In genomic region chr6:104017410-104018381, GRCh38 we compare ENCODE assay signal across 15 cellular contexts.
DNase-seq lines count a peak whose midpoint lies in the region; ATAC-seq and TF ChIP-seq lines count a peak whose summit lies in the region.
"Had no signal": no experiment of that assay in that cellular context is flagged by ENCODE, and none has a peak within 500 bp of the region (broad histone marks: within the 10 kb centered on the region; RNA-seq: fewer than 3 reads in every experiment).

No MANE protein-coding gene starts in this region.

- no peak overlapping the region for H3K4me3 Mint-ChIP-seq in T-helper 17 cell
- H3K4me3 Mint-ChIP-seq: CD14-positive monocyte; CD8-positive, alpha-beta T cell had no signal

- TF ChIP-seq EP300 in sigmoid colon (IDR thresholded peaks at IDR 0.05) = no peak
- TF ChIP-seq EP300 in upper lobe of left lung (IDR thresholded peaks at IDR 0.05) = no peak

- H3K27ac ChIP-seq in coronary artery (no peak overlapping the region), mesenchymal stem cell (ENCODE audit: low read length, poor library complexity, severe bottlenecking) (no peak overlapping the region), sigmoid colon (no peak overlapping the region), upper lobe of left lung (no peak overlapping the region)
- H3K27ac ChIP-seq: A549, GM23248 had no signal

- H2BK12ac ChIP-seq in mesenchymal stem cell (ENCODE audit: low read length in 2 of 2) = no peak overlapping the region

- no peaks in the 10 kb centered on the region for H3K27me3 Mint-ChIP-seq in T-helper 17 cell

- no peak overlapping the region for H2AK5ac ChIP-seq in mesenchymal stem cell (ENCODE audit: low read length, severe bottlenecking)

- H3K36me3 ChIP-seq in mesenchymal stem cell (ENCODE audit: control insufficient read depth in 1 of 2, insufficient read depth in 2 of 2, low read depth in 1 of 2, low read length in 2 of 2) (no peaks in the 10 kb centered on the region), sigmoid colon (no peaks in the 10 kb centered on the region), upper lobe of left lung (no peaks in the 10 kb centered on the region)

- no peak overlapping the region for H3K4me2 ChIP-seq in mesenchymal stem cell (ENCODE audit: low read length, poor library complexity, severe bottlenecking)
- H3K4me2 ChIP-seq: A549 had no signal

- peak overlapping the region; percentile 10 for H2AFZ ChIP-seq in mesenchymal stem cell (ENCODE audit: low read depth, low read length)
- H2AFZ ChIP-seq: GM23248 had no signal

- H3K4me3 ChIP-seq in coronary artery (no peak overlapping the region), mesenchymal stem cell (ENCODE audit: insufficient read depth in 1 of 2, low read depth in 1 of 2, low read length in 2 of 2) (no peak overlapping the region), sigmoid colon (no peak overlapping the region), upper lobe of left lung (no peak overlapping the region)
- H3K4me3 ChIP-seq: A549, GM23248 had no signal

- H3K23ac ChIP-seq in mesenchymal stem cell (ENCODE audit: low read length in 2 of 2) = no peak overlapping the region

- intact Hi-C loops in sigmoid colon (cut with DNase I) = no loop called here

- no peaks in the 10 kb centered on the region for H3K79me1 ChIP-seq in mesenchymal stem cell (replicated peaks; ENCODE audit: low read length, poor library complexity, severe bottlenecking)

- H2BK120ac ChIP-seq in mesenchymal stem cell (ENCODE audit: low read depth, low read length) = no peak overlapping the region

- no peak overlapping the region for H3K9ac ChIP-seq in mesenchymal stem cell (ENCODE audit: low read length)
- H3K9ac ChIP-seq: GM23248 had no signal

- H2BK5ac ChIP-seq in mesenchymal stem cell (ENCODE audit: low read depth, low read length, poor library complexity, severe bottlenecking) = no peak overlapping the region

- no peak overlapping the region for H3K18ac ChIP-seq in mesenchymal stem cell (ENCODE audit: low read depth in 1 of 2, low read length in 2 of 2)

- TF ChIP-seq CTCF in coronary artery (IDR thresholded peaks at IDR 0.05) = no peak
- TF ChIP-seq CTCF in sigmoid colon (IDR thresholded peaks at IDR 0.05) = no peak
- no peak for TF ChIP-seq CTCF in upper lobe of left lung (IDR thresholded peaks at IDR 0.05)

- H2BK15ac ChIP-seq in mesenchymal stem cell (ENCODE audit: low read depth, poor library complexity, severe bottlenecking) = no peak overlapping the region

- no peaks in the 10 kb centered on the region for H3K4me1 Mint-ChIP-seq in T-helper 17 cell
- H3K4me1 Mint-ChIP-seq: CD14-positive monocyte had no signal

- DNase-seq in coronary artery (ENCODE audit: low spot score) (peak; percentile 64), mesenchymal stem cell (no peak), sigmoid colon (peak; percentile 56), upper lobe of left lung (no peak), foreskin melanocyte (no peak), T-helper 17 cell (no peak), NCI-H510A treated with DMSO at 0.1 percent for 48 hours (lab: John Stamatoyannopoulos, UW) (no peak)
- DNase-seq: Caco-2; CD8-positive, alpha-beta T cell; GF-D8; GM23248; H7 had no signal

- no peaks in the 10 kb centered on the region for H3K36me3 Mint-ChIP-seq in T-helper 17 cell (ENCODE audit: low read depth)
- H3K36me3 Mint-ChIP-seq: CD14-positive monocyte; CD8-positive, alpha-beta T cell had no signal

- H4K8ac ChIP-seq in mesenchymal stem cell (ENCODE audit: low read length) = no peak overlapping the region

- 96% methylated on average over 4 of the region's 6 CpGs for WGBS in mesenchymal stem cell
- WGBS in sigmoid colon, 2 donors = 83 to 89% methylated on average over 6 of the region's 6 CpGs
- WGBS in upper lobe of left lung, 2 donors = 88 to 92% methylated on average over 6 of the region's 6 CpGs

- H4K91ac ChIP-seq in mesenchymal stem cell (ENCODE audit: low read length) = no peak overlapping the region

- no peak overlapping the region for H3K4ac ChIP-seq in mesenchymal stem cell (ENCODE audit: low read depth in 1 of 2, low read length in 2 of 2)

- H3K4me1 ChIP-seq in mesenchymal stem cell (ENCODE audit: control insufficient read depth, insufficient read depth, low read depth, low read length) (no peaks in the 10 kb centered on the region), sigmoid colon (no peaks in the 10 kb centered on the region), upper lobe of left lung (no peaks in the 10 kb centered on the region)
- H3K4me1 ChIP-seq: A549, Caco-2 had no signal

- TF ChIP-seq POLR2A in sigmoid colon (IDR thresholded peaks at IDR 0.05) (no peak), upper lobe of left lung (IDR thresholded peaks at IDR 0.05) (no peak)

- ATAC-seq in upper lobe of left lung (ENCODE audit: low FRiP score in 2 of 2) = peak; percentile 24 to 37
- no peak for ATAC-seq in GM19023 (IDR thresholded peaks at IDR 0.05; ENCODE audit: unreplicated experiment)
- ATAC-seq in T-helper 17 cell = no peak
- ATAC-seq: A549; CD8-positive, alpha-beta T cell had no signal

- no peak overlapping the region for H3K14ac ChIP-seq in mesenchymal stem cell (ENCODE audit: low read length in 2 of 2)

- H3K27me3 ChIP-seq in mesenchymal stem cell (ENCODE audit: control insufficient read depth in 1 of 2, insufficient read depth in 1 of 2, low read length in 2 of 2) (no peaks in the 10 kb centered on the region), sigmoid colon (no peaks in the 10 kb centered on the region), upper lobe of left lung (no peaks in the 10 kb centered on the region)

- H3K27ac Mint-ChIP-seq in T-helper 17 cell = no peak overlapping the region
- H3K27ac Mint-ChIP-seq: CD14-positive monocyte; CD8-positive, alpha-beta T cell had no signal

- H3K9me3 ChIP-seq in mesenchymal stem cell (ENCODE audit: control insufficient read depth, low read length) (no peaks in the 10 kb centered on the region), sigmoid colon (no peaks in the 10 kb centered on the region), upper lobe of left lung (no peaks in the 10 kb centered on the region), T-helper 17 cell (ENCODE audit: control insufficient read depth, low read length, poor library complexity, severe bottlenecking) (no peaks in the 10 kb centered on the region)
- H3K9me3 ChIP-seq: A549, Caco-2 had no signal

Comparison
In these comparisons a context has a peak if more than half of its experiments do, and no peak if none do; other contexts are left out.
1. DNase-seq: peak in coronary artery (single experiment) and sigmoid colon (single experiment); none in mesenchymal stem cell (single experiment), upper lobe of left lung (0 of 2), foreskin melanocyte (single experiment), T-helper 17 cell (0 of 3) and NCI-H510A treated with DMSO at 0.1 percent for 48 hours (single experiment).
2. ATAC-seq: peak in upper lobe of left lung (2 of 2); none in GM19023 (single experiment) and T-helper 17 cell (single experiment).